8 cellular contexts compared by ENCODE assay signal in the genomic region with DNA sequence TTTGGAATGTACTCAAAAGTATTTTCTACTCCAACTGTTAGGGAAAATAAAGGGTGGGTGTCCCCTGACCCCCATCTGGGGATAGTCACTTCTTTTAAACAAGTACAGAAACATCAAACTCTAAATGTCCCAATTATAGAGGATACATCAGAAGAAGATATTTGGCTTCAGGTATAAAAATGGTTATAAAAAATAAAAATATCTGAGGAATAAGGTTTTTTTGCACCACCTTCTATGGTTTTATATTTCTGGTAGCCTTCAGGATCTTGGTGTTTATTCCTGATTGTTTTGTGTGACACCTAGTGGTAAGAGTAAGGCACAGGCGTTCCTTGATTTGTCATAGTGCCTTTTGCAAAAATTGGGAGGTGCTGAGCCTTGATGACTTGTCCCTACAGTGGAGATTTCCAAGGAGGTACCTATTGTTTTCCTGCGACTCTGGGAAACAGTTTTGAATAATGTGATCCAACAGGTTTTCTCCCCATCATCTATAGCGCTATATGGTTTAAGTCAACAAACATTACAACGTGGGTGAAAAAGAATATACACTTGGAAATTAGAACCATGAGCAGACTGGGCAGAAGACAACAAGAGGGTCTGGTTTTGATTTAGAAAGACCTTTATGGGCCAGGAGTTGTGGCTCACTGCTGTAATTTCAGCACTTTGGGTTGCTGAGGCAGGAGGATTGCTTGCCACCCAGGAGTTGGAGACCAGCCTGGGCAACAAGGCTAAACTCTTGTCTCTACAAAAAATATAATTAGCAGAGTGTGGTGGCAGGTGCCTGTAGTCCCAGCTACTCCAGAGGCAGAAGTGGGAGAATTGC. TPM values are rescaled to one million over a fixed set of nuclear protein-coding genes. Genes with fewer than 3 reads are reported as not detected.
DNase-seq lines count a peak whose midpoint lies in the region; ATAC-seq, FAIRE-seq and TF ChIP-seq lines count a peak whose summit lies in the region.

No MANE protein-coding gene starts in this region.

- H3K4me1 Mint-ChIP-seq in activated CD4-positive, alpha-beta T cell treated with anti-CD3 and anti-CD28 coated beads for 36 hours: peaks cover 22% of the 10 kb centered on the region
- peaks cover 38% of the 10 kb centered on the region for H3K4me1 Mint-ChIP-seq in nephron

- FAIRE-seq in endometrium (lab: Jason Lieb, UNC): peak; percentile 88

- peak; percentile 80 to 90 (median 85) for TF ChIP-seq CTCF in nephron (IDR thresholded peaks at IDR 0.05; ENCODE audit: unreplicated experiment in 3 of 3)

- H3K4me3 Mint-ChIP-seq in activated CD4-positive, alpha-beta T cell treated with anti-CD3 and anti-CD28 coated beads for 36 hours: peak overlapping the region; percentile 99
- H3K4me3 Mint-ChIP-seq in nephron: peak overlapping the region; percentile 2 to 99 (median 98)

- no peak overlapping the region for H3K27ac Mint-ChIP-seq in activated CD4-positive, alpha-beta T cell treated with anti-CD3 and anti-CD28 coated beads for 36 hours
- H3K27ac Mint-ChIP-seq in nephron: peak overlapping the region; percentile 24 to 100 (median 99)

- ATAC-seq in activated CD4-positive, alpha-beta T cell treated with anti-CD3 and anti-CD28 coated beads for 36 hours: no peak
- ATAC-seq in GM19324 (IDR thresholded peaks at IDR 0.05; ENCODE audit: low FRiP score, unreplicated experiment) (no peak), GM19467 (IDR thresholded peaks at IDR 0.05; ENCODE audit: unreplicated experiment) (no peak)

- intact Hi-C loops in activated CD4-positive, alpha-beta T cell treated with anti-CD3 and anti-CD28 coated beads for 36 hours (cut with DNase I, micrococcal nuclease): loop anchor here (1.0 to 10.0 kb wide), 5 partner anchors 178 to 532 kb away; a partner anchor contains a TSS

- no peaks in the 10 kb centered on the region for H3K9me3 Mint-ChIP-seq in activated CD4-positive, alpha-beta T cell treated with anti-CD3 and anti-CD28 coated beads for 36 hours (ENCODE audit: low read depth)
- no peaks in the 10 kb centered on the region for H3K9me3 Mint-ChIP-seq in nephron

- no peaks in the 10 kb centered on the region for H3K27me3 Mint-ChIP-seq in activated CD4-positive, alpha-beta T cell treated with anti-CD3 and anti-CD28 coated beads for 36 hours
- no peaks in the 10 kb centered on the region for H3K27me3 Mint-ChIP-seq in nephron (ENCODE audit: low read depth)

- POLR2A ChIA-PET in activated CD4-positive, alpha-beta T cell treated with anti-CD3 and anti-CD28 coated beads for 36 hours (lab: Charles Lee): no interaction called here

- H3K36me3 Mint-ChIP-seq in activated CD4-positive, alpha-beta T cell treated with anti-CD3 and anti-CD28 coated beads for 36 hours (ENCODE audit: low read depth): peaks cover 19% of the 10 kb centered on the region
- peaks cover 17% of the 10 kb centered on the region for H3K36me3 Mint-ChIP-seq in nephron (ENCODE audit: low read depth)

- CTCF ChIA-PET in activated CD4-positive, alpha-beta T cell treated with anti-CD3 and anti-CD28 coated beads for 36 hours (lab: Charles Lee): interaction anchor here (0.7 to 18.2 kb wide), 13 partner anchors 8 to 266 kb away, joined by 3 to 260 read pairs (median 6); no protein-coding TSS in a partner anchor

- DNase-seq in activated CD4-positive, alpha-beta T cell treated with anti-CD3 and anti-CD28 coated beads for 36 hours: no peak
- no peak for DNase-seq in activated CD4-positive, alpha-beta T cell treated with anti-CD3 and anti-CD28 coated beads, Interleukin-2, amount 50 U/mL, for 4 hours
- peak; percentile 74 for DNase-seq in LoVo (ENCODE audit: low spot score)
- peak; percentile 69 for DNase-seq in RPMI7951 (ENCODE audit: low read depth)

RNA-seq across cellular contexts. Expression of a gene that starts 2.5 kb away (rescaled TPM):
- 100 to 1,000 TPM; 264 to 298 TPM for total RNA-seq in activated CD4-positive, alpha-beta T cell treated with anti-CD3 and anti-CD28 coated beads for 36 hours
- 85.4 and 97.9 TPM in 2 replicates for total RNA-seq in RPMI7951 (2014; rRNA removed; shearing (Covaris generic))

Comparison
In these comparisons a context has a peak if more than half of its experiments do, and no peak if none do; other contexts are left out.
1. DNase-seq: peak in LoVo (single experiment) and RPMI7951 (single experiment); none in activated CD4-positive, alpha-beta T cell treated with anti-CD3 and anti-CD28 coated beads for 36 hours (single experiment) and activated CD4-positive, alpha-beta T cell treated with anti-CD3 and anti-CD28 coated beads, Interleukin-2, amount 50 U/mL, for 4 hours (0 of 2).